1 cellular context compared by ENCODE assay signal in genomic region chr14:101604935-101605767, GRCh38.
TF ChIP-seq lines count a peak whose summit lies in the region.

No MANE protein-coding gene starts in this region.

TF ChIP-seq in HEK293T, 16 proteins besides CTCF, POLR2A, EP300 and RAD21 (continued from another document):
- TF ChIP-seq, protein P1, sequence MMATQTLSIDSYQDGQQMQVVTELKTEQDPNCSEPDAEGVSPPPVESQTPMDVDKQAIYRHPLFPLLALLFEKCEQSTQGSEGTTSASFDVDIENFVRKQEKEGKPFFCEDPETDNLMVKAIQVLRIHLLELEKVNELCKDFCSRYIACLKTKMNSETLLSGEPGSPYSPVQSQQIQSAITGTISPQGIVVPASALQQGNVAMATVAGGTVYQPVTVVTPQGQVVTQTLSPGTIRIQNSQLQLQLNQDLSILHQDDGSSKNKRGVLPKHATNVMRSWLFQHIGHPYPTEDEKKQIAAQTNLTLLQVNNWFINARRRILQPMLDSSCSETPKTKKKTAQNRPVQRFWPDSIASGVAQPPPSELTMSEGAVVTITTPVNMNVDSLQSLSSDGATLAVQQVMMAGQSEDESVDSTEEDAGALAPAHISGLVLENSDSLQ (IDR thresholded peaks at IDR 0.05), result no peak
- TF ChIP-seq TARDBP (IDR thresholded peaks at IDR 0.05) (no peak), FOXK2 (IDR thresholded peaks at IDR 0.05) (no peak), ARNT (IDR thresholded peaks at IDR 0.05) (no peak), LEF1 (IDR thresholded peaks at IDR 0.05; ENCODE audit: borderline replicate concordance) (no peak), HDGF (IDR thresholded peaks at IDR 0.05; ENCODE audit: borderline replicate concordance) (no peak)
